In the genomic region with DNA sequence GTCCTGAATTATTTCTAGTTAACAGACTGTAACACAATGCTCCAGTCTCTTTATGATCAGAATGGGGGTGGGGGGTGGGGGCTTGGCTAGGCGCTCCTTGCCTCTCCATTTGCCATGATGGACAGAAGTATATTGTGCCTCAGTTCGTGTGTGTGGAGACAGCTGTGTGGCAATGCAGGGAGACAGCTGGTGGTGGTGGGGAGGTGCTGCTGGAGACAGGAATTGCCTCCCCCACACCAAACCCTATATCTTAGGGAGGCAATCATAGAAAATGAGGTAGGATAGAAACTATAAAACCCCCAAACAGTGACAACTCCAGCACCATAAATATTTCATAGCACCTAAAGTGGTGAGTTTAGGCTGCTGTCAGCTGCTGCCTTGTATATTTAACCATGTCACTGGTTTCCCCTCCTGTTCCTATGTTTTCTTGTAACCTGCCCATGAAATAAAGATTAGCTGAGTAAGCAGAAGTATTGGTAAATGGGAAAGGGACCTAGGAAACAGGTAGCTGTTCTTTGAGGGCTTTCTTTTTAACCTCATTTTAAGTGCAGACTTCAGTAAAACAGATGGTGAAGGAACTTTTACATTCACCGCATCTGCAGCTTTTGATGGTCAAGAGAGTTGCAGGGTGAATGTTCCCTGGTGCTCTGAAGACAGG, we compare ENCODE assay signal across 1 cellular context.
A peak's percentile ranks its signal among the peaks of the same experiment; 100 is the strongest.
TF ChIP-seq lines count a peak whose summit lies in the region.

No MANE protein-coding gene starts in this region.

TF ChIP-seq in HepG2, 621 proteins besides CTCF, POLR2A, EP300 and RAD21:
- TF ChIP-seq HHEX (CRISPR knock-in tag; IDR thresholded peaks at IDR 0.05) (no peak), NPAS2 (CRISPR knock-in tag; IDR thresholded peaks at IDR 0.05; ENCODE audit: borderline replicate concordance) (no peak), MAFK (conservative IDR thresholded peaks at IDR 0.05 in 1 of 2, IDR thresholded peaks at IDR 0.05 in 1 of 2; ENCODE audit: low read length in 2 of 2) (peak; percentile 77 to 87), ZBTB1 (CRISPR knock-in tag; IDR thresholded peaks at IDR 0.05; ENCODE audit: borderline replicate concordance) (no peak), MAFF (IDR thresholded peaks at IDR 0.05; ENCODE audit: low read depth, low read length) (peak; percentile 81), MEIS1 (CRISPR knock-in tag; IDR thresholded peaks at IDR 0.05; ENCODE audit: borderline replicate concordance) (no peak)
- TF ChIP-seq, protein P1, sequence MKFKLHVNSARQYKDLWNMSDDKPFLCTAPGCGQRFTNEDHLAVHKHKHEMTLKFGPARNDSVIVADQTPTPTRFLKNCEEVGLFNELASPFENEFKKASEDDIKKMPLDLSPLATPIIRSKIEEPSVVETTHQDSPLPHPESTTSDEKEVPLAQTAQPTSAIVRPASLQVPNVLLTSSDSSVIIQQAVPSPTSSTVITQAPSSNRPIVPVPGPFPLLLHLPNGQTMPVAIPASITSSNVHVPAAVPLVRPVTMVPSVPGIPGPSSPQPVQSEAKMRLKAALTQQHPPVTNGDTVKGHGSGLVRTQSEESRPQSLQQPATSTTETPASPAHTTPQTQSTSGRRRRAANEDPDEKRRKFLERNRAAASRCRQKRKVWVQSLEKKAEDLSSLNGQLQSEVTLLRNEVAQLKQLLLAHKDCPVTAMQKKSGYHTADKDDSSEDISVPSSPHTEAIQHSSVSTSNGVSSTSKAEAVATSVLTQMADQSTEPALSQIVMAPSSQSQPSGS (CRISPR knock-in tag; IDR thresholded peaks at IDR 0.05), result no peak
